ENCODE assay signal across 8 cellular contexts in genomic region chr13:49240017-49240416, GRCh38. TPM values are rescaled to one million over a fixed set of nuclear protein-coding genes. Genes with fewer than 3 reads are reported as not detected.
DNase-seq lines count a peak whose midpoint lies in the region; ATAC-seq, FAIRE-seq and TF ChIP-seq lines count a peak whose summit lies in the region.

No MANE protein-coding gene starts in this region.

- no TSS peak for BruUV-seq in PC-3 (replicated peaks; lab: Mats Ljungman, UMichigan)
- BruUV-seq in mammary epithelial cell (replicated peaks; lab: Mats Ljungman, UMichigan), result no TSS peak

- H3K27ac Mint-ChIP-seq in natural killer cell, result no peak overlapping the region

- POLR2A ChIA-PET in PC-3 (lab: Charles Lee; ENCODE audit: unreplicated experiment), result no interaction called here

- FAIRE-seq in GM12892 (lab: Jason Lieb, UNC), result peak; percentile 78

- peaks cover 3% of the 10 kb centered on the region for H3K27me3 ChIP-seq in BE2C
- H3K27me3 ChIP-seq in PC-3 (ENCODE audit: low read length), result no peaks in the 10 kb centered on the region
- H3K27me3 ChIP-seq in mammary epithelial cell (ENCODE audit: insufficient read depth, low read length), result no peaks in the 10 kb centered on the region
- no peaks in the 10 kb centered on the region for H3K27me3 ChIP-seq in esophagus squamous epithelium

- H3K27me3 Mint-ChIP-seq in natural killer cell (ENCODE audit: low read depth in 2 of 2), result peaks cover 0 to 10% of the 10 kb centered on the region in 2 donors

- H3K4me1 Mint-ChIP-seq in natural killer cell, result no peaks in the 10 kb centered on the region

- 52% methylated on average over 4 of the region's 4 CpGs for WGBS in mammary epithelial cell (ENCODE audit: low coverage, missing lambda C conversion rate)
- 32 to 56% methylated on average over 4 of the region's 4 CpGs for WGBS in esophagus squamous epithelium, 2 donors

- intact Hi-C loops in PC-3 (cut with micrococcal nuclease), result no loop called here
- intact Hi-C loops in mammary epithelial cell (cut with micrococcal nuclease), result loop anchor here (1.0 to 2.0 kb wide), 3 partner anchors 41 to 367 kb away; no protein-coding TSS in a partner anchor
- intact Hi-C loops in natural killer cell (cut with micrococcal nuclease), result loop anchor here (1.0 kb wide), 1 partner anchor 41 kb away; no protein-coding TSS in a partner anchor
- intact Hi-C loops in esophagus squamous epithelium (cut with DNase I), result no loop called here

- dilution Hi-C loops in mammary epithelial cell (cut with HindIII; ENCODE audit: low sequenced_read_pairs), result no loop called here

- no peaks in the 10 kb centered on the region for H3K9me2 ChIP-seq in PC-3 (replicated peaks; ENCODE audit: low read length)

- no peaks in the 10 kb centered on the region for H3K36me3 Mint-ChIP-seq in natural killer cell

- peak; percentile 70 for ATAC-seq in PC-3
- ATAC-seq in natural killer cell, result peak; percentile 69 to 91 (median 78)

- peak; percentile 69 for TF ChIP-seq CTCF in BE2C (IDR thresholded peaks at IDR 0.05; ENCODE audit: low read depth, low read length)
- TF ChIP-seq CTCF in PC-3 (conservative IDR thresholded peaks at IDR 0.05; ENCODE audit: low read depth, low read length), result peak; percentile 59
- TF ChIP-seq CTCF in mammary epithelial cell (conservative IDR thresholded peaks at IDR 0.05 in 1 of 2, IDR thresholded peaks at IDR 0.05 in 1 of 2; ENCODE audit: extremely low read depth in 1 of 2, insufficient read depth in 1 of 2, low read depth in 1 of 2, low read length in 2 of 2), result peak; percentile 57 to 70
- peak; percentile 37 for TF ChIP-seq CTCF in natural killer cell (IDR thresholded peaks at IDR 0.05)
- peak in 3 of 6 experiments; percentile 4 to 47 (median 28) for TF ChIP-seq CTCF in esophagus squamous epithelium (IDR thresholded peaks at IDR 0.05)

- H3K4me3 ChIP-seq in BE2C (ENCODE audit: low read depth, low read length), result no peak overlapping the region
- H3K4me3 ChIP-seq in PC-3 (ENCODE audit: low read length), result no peak overlapping the region
- no peak overlapping the region for H3K4me3 ChIP-seq in mammary epithelial cell (replicated peaks in 1 of 3; ENCODE audit: insufficient read depth in 1 of 3, low read depth in 2 of 3, low read length in 3 of 3)
- no peak overlapping the region for H3K4me3 ChIP-seq in esophagus squamous epithelium

- no peak for DNase-seq in BE2C
- no peak for DNase-seq in GM12892 (ENCODE audit: insufficient read length)
- peak; percentile 52 for DNase-seq in PC-3
- peak; percentile 39 for DNase-seq in mammary epithelial cell
- no peak for DNase-seq in natural killer cell
- no peak for DNase-seq in hepatic stellate cell (ENCODE audit: low spot score)
- no peak for DNase-seq in HK-2 (ENCODE audit: unreplicated experiment)
- no peak for DNase-seq in esophagus squamous epithelium (lab: John Stamatoyannopoulos, UW)

- H4K20me1 ChIP-seq in PC-3 (ENCODE audit: low read length) (no peaks in the 10 kb centered on the region), mammary epithelial cell (ENCODE audit: insufficient read depth, low read length) (no peaks in the 10 kb centered on the region)

- H2AFZ ChIP-seq in PC-3 (ENCODE audit: low read length), result no peak overlapping the region
- H2AFZ ChIP-seq in mammary epithelial cell (ENCODE audit: low read depth, low read length), result no peak overlapping the region

- no peaks in the 10 kb centered on the region for H3F3A ChIP-seq in PC-3 (ENCODE audit: low read length, unreplicated experiment)

- no peaks in the 10 kb centered on the region for H3K4me1 ChIP-seq in BE2C
- no peaks in the 10 kb centered on the region for H3K4me1 ChIP-seq in PC-3 (ENCODE audit: insufficient read depth, low read length)
- H3K4me1 ChIP-seq in mammary epithelial cell (ENCODE audit: insufficient read depth, low read length), result no peaks in the 10 kb centered on the region
- no peaks in the 10 kb centered on the region for H3K4me1 ChIP-seq in esophagus squamous epithelium

- H3K36me3 ChIP-seq in BE2C (no peaks in the 10 kb centered on the region), PC-3 (ENCODE audit: low read depth, low read length) (no peaks in the 10 kb centered on the region), mammary epithelial cell (ENCODE audit: insufficient read depth, low read length) (no peaks in the 10 kb centered on the region), esophagus squamous epithelium (no peaks in the 10 kb centered on the region)

- H3K79me2 ChIP-seq in PC-3 (ENCODE audit: low read length), result no peaks in the 10 kb centered on the region
- no peaks in the 10 kb centered on the region for H3K79me2 ChIP-seq in mammary epithelial cell (ENCODE audit: insufficient read depth, low read length)

- in situ Hi-C loops in mammary epithelial cell (cut with MboI; ENCODE audit: low sequenced_read_pairs in 2 of 2), result no loop called here

- H3K9me3 Mint-ChIP-seq in natural killer cell, result no peaks in the 10 kb centered on the region

- TF ChIP-seq POLR2A in GM12892 (IDR thresholded peaks at IDR 0.05; ENCODE audit: low read depth, low read length), result no peak
- no peak for TF ChIP-seq POLR2A in esophagus squamous epithelium (IDR thresholded peaks at IDR 0.05)

- H3K27ac ChIP-seq in PC-3 (ENCODE audit: low read length) (no peak overlapping the region), mammary epithelial cell (ENCODE audit: insufficient read depth, low read depth, low read length) (no peak overlapping the region), esophagus squamous epithelium (no peak overlapping the region)

- H3K4me2 ChIP-seq in PC-3 (ENCODE audit: low read length) (no peak overlapping the region), mammary epithelial cell (ENCODE audit: insufficient read depth, low read depth, low read length) (no peak overlapping the region)

- CTCF ChIA-PET in PC-3 (lab: Charles Lee), result interaction anchor here (0.6 to 0.7 kb wide), 2 partner anchors 9 to 41 kb away, joined by 3 to 4 read pairs; no protein-coding TSS in a partner anchor
- CTCF ChIA-PET in mammary epithelial cell (lab: Charles Lee; ENCODE audit: low non-redundant PET), result no interaction called here

- H3K9me3 ChIP-seq in BE2C, result no peaks in the 10 kb centered on the region
- no peaks in the 10 kb centered on the region for H3K9me3 ChIP-seq in PC-3 (ENCODE audit: low read length)
- no peaks in the 10 kb centered on the region for H3K9me3 ChIP-seq in mammary epithelial cell (replicated peaks; ENCODE audit: insufficient read depth, low read length)
- H3K9me3 ChIP-seq in esophagus squamous epithelium, result no peaks in the 10 kb centered on the region

- no peak overlapping the region for H3K4me3 Mint-ChIP-seq in natural killer cell

- H3K9ac ChIP-seq in PC-3 (ENCODE audit: low read length) (no peak overlapping the region), mammary epithelial cell (ENCODE audit: insufficient read depth, low read length) (no peak overlapping the region)

RNA-seq across cellular contexts. Expression of gene CDADC1, which starts 7.7 kb away (rescaled TPM):
- polyA plus RNA-seq in BE2C (2012; ENCODE audit: insufficient read depth, insufficient read length, low read depth), result 8.2 TPM
- 5.8 TPM for polyA plus RNA-seq in GM12892 (2012; ENCODE audit: missing spikeins)
- total RNA-seq in PC-3 (2014; rRNA removed), result 3.7 and 17.6 TPM in 2 replicates
- 1 to 10 TPM; 2.7 to 7.8 TPM for total RNA-seq in mammary epithelial cell
- 1.8 TPM for polyA plus RNA-seq in mammary epithelial cell
- polyA minus RNA-seq in mammary epithelial cell, result 0.78 TPM
- total RNA-seq in natural killer cell, result 10 to 100 TPM; 32.0 to 39.4 (median 33.6) TPM
- 1 to 10 TPM; 1.1 to 4.0 (median 2.8) TPM for total RNA-seq in esophagus squamous epithelium

RNA-seq across cellular contexts. Expression of gene MLNR, which starts 19.9 kb away (rescaled TPM):
- not detected for polyA plus RNA-seq in BE2C (2012; ENCODE audit: insufficient read depth, insufficient read length, low read depth)
- 0.28 TPM for polyA plus RNA-seq in GM12892 (2012; ENCODE audit: missing spikeins)
- total RNA-seq in PC-3 (2014; rRNA removed) (not detected in 2 replicates), mammary epithelial cell (not detected), natural killer cell (not detected), esophagus squamous epithelium (under 1 TPM in 1 of 4 donors, not detected in 3; 0.19 TPM)
- polyA plus RNA-seq in mammary epithelial cell, result not detected
- not detected for polyA minus RNA-seq in mammary epithelial cell

Comparison
In these comparisons a context has a peak if more than half of its experiments do, and no peak if none do; other contexts are left out.
1. DNase-seq: peak in PC-3 (single experiment) and mammary epithelial cell (single experiment); none in BE2C (single experiment), GM12892 (single experiment), natural killer cell (single experiment), hepatic stellate cell (single experiment), HK-2 (single experiment) and esophagus squamous epithelium (single experiment).
2. intact Hi-C loops: an anchor here in mammary epithelial cell (1.0 to 2.0 kb wide) and natural killer cell (1.0 kb wide); none called in PC-3 and esophagus squamous epithelium.